Comparison of ENCODE assay signal across 1 cellular context in the genomic region with DNA sequence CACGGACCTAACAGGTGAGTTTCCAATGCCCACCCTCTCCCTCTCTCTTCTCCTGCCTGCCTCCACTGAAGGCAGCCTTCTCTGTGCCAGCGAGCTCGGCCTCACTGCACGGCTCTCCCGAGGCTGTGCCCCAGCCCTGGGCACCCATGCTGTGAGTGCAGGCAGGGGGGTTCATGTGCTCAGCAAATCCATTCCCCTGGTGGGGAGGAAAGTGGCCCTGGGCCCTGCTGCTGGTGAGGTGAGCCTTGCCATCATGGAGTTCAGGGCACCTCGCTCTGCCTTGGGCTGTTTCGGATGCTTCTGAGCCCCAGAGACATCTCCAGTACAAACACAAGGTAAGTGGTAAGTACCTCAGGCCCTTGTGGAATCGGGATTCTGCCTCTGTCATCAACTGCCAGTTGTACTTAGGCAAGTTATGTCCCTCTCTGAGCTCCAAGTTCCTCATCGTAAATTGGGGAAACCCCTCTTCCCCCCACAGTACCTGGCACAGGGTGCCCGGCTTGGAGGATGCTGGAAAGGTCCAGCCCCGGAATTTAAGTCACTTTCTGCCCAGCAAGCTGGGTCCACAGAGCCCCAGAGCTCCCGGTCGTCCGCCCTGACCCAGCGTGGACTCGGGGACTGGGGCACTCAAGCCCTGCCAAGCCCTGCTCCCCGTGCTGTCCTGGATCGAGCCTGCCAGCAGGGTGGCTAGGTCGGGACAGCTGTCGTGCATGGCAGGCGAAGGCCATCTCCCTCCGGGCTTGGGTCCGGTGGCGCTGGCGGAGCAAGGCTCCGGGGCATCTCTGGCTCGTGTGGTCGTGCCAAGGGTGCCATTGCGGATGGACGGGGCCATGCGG.
TF ChIP-seq lines count a peak whose summit lies in the region.

No MANE protein-coding gene starts in this region.

TF ChIP-seq in HepG2, 621 proteins besides CTCF, POLR2A, EP300 and RAD21 (continued from another document):
- TF ChIP-seq, protein P1, sequence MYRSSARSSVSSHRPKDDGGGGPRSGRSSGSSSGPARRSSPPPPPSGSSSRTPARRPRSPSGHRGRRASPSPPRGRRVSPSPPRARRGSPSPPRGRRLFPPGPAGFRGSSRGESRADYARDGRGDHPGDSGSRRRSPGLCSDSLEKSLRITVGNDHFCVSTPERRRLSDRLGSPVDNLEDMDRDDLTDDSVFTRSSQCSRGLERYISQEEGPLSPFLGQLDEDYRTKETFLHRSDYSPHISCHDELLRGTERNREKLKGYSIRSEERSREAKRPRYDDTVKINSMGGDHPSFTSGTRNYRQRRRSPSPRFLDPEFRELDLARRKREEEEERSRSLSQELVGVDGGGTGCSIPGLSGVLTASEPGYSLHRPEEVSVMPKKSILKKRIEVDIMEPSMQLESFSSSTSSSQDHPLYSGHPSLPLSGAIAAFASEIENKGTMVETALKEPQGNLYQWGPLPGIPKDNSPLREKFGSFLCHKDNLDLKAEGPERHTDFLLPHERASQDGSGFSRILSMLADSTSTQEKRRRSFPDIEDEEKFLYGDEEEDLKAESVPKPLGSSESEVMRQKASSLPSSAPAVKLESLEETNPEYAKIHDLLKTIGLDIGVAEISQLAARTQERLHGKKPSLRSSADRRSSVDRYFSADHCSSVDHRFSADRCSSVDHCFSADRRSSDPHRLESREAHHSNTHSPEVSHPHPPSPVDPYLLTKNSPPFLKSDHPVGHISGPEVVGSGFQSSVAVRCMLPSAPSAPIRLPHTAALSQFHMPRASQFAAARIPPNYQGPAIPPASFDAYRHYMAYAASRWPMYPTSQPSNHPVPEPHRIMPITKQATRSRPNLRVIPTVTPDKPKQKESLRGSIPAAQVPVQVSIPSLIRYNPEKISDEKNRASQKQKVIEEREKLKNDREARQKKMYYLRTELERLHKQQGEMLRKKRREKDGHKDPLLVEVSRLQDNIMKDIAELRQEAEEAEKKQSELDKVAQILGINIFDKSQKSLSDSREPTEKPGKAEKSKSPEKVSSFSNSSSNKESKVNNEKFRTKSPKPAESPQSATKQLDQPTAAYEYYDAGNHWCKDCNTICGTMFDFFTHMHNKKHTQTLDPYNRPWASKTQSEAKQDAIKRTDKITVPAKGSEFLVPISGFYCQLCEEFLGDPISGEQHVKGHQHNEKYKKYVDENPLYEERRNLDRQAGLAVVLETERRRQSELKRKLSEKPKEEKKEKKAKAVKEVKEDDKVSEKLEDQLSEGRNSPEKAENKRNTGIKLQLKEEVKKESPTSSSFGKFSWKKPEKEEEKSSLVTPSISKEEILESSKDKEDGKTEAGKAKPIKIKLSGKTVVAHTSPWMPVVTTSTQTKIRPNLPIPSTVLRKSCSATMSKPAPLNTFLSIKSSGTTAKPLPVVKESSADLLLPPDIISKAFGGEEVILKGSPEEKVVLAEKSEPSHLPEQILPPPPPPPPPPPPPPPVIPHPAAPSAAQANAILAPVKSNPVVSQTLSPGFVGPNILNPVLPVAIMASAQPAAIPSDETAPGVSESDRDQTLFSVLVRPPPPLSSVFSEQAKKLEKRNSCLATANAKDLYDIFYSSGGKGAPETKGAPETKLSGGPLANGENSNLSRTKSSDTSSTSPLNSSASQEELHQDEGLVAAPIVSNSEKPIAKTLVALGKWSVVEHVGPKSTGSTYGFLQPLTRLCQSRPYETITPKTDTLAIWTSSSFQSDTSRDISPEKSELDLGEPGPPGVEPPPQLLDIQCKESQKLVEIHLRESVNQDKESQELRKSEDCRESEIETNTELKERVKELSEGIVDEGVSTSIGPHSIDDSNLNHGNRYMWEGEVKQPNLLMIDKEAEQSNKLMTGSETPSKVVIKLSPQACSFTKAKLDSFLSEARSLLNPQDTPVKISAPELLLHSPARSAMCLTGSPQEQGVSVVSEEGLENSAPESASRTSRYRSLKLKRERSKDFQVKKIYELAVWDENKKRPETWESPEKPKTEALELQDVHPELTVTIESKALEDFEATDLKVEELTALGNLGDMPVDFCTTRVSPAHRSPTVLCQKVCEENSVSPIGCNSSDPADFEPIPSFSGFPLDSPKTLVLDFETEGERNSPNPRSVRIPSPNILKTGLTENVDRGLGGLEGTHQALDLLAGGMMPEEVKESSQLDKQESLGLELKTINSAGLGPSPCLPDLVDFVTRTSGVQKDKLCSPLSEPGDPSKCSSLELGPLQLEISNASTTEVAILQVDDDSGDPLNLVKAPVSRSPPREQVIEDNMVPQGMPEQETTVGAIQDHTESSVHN (CRISPR knock-in tag; IDR thresholded peaks at IDR 0.05), result no peak
- TF ChIP-seq, protein P2, sequence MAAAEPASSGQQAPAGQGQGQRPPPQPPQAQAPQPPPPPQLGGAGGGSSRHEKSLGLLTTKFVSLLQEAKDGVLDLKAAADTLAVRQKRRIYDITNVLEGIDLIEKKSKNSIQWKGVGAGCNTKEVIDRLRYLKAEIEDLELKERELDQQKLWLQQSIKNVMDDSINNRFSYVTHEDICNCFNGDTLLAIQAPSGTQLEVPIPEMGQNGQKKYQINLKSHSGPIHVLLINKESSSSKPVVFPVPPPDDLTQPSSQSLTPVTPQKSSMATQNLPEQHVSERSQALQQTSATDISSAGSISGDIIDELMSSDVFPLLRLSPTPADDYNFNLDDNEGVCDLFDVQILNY (CRISPR knock-in tag; conservative IDR thresholded peaks at IDR 0.05), result 0 out of 2 replicates have a peak, but pooled peaks have one; percentile 9
- TF ChIP-seq, protein P3, sequence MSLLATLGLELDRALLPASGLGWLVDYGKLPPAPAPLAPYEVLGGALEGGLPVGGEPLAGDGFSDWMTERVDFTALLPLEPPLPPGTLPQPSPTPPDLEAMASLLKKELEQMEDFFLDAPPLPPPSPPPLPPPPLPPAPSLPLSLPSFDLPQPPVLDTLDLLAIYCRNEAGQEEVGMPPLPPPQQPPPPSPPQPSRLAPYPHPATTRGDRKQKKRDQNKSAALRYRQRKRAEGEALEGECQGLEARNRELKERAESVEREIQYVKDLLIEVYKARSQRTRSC (CRISPR knock-in tag; IDR thresholded peaks at IDR 0.05; ENCODE audit: low read depth), result no peak
- TF ChIP-seq ZNF138 (CRISPR knock-in tag; IDR thresholded peaks at IDR 0.05; ENCODE audit: low read depth) (no peak), HNF4G (IDR thresholded peaks at IDR 0.05; ENCODE audit: borderline replicate concordance, low read depth, low read length) (no peak), HNF4G (CRISPR knock-in tag; IDR thresholded peaks at IDR 0.05; ENCODE audit: borderline replicate concordance, low read depth) (no peak), ZNF468 (CRISPR knock-in tag; IDR thresholded peaks at IDR 0.05) (no peak), GABPA (IDR thresholded peaks at IDR 0.05; ENCODE audit: low read depth, low read length) (no peak), GABPA (CRISPR knock-in tag; IDR thresholded peaks at IDR 0.05; ENCODE audit: low read depth) (no peak), NCOA2 (CRISPR knock-in tag; IDR thresholded peaks at IDR 0.05) (no peak), ZNF556 (CRISPR knock-in tag; IDR thresholded peaks at IDR 0.05; ENCODE audit: borderline replicate concordance) (0 out of 2 replicates have a peak, but pooled peaks have one; percentile 35), ONECUT2 (CRISPR knock-in tag; IDR thresholded peaks at IDR 0.05) (0 out of 2 replicates have a peak, but pooled peaks have one; percentile 4), ZNF552 (CRISPR knock-in tag; IDR thresholded peaks at IDR 0.05; ENCODE audit: borderline replicate concordance) (0 out of 2 replicates have a peak, but pooled peaks have one; percentile 29), ZNF839 (CRISPR knock-in tag; IDR thresholded peaks at IDR 0.05; ENCODE audit: borderline replicate concordance) (0 out of 2 replicates have a peak, but pooled peaks have one; percentile 38), ZNF737 (CRISPR knock-in tag; IDR thresholded peaks at IDR 0.05; ENCODE audit: borderline replicate concordance) (no peak), ZNF530 (CRISPR knock-in tag; IDR thresholded peaks at IDR 0.05; ENCODE audit: low read depth) (no peak), DR1 (CRISPR knock-in tag; IDR thresholded peaks at IDR 0.05) (no peak), HOXA7 (CRISPR knock-in tag; IDR thresholded peaks at IDR 0.05) (no peak)
- TF ChIP-seq, protein P4, sequence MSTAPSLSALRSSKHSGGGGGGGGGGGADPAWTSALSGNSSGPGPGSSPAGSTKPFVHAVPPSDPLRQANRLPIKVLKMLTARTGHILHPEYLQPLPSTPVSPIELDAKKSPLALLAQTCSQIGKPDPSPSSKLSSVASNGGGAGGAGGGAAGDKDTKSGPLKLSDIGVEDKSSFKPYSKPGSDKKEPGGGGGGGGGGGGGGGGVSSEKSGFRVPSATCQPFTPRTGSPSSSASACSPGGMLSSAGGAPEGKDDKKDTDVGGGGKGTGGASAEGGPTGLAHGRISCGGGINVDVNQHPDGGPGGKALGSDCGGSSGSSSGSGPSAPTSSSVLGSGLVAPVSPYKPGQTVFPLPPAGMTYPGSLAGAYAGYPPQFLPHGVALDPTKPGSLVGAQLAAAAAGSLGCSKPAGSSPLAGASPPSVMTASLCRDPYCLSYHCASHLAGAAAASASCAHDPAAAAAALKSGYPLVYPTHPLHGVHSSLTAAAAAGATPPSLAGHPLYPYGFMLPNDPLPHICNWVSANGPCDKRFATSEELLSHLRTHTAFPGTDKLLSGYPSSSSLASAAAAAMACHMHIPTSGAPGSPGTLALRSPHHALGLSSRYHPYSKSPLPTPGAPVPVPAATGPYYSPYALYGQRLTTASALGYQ (CRISPR knock-in tag; IDR thresholded peaks at IDR 0.05), result 0 out of 2 replicates have a peak, but pooled peaks have one; percentile 7
- TF ChIP-seq, protein P5, sequence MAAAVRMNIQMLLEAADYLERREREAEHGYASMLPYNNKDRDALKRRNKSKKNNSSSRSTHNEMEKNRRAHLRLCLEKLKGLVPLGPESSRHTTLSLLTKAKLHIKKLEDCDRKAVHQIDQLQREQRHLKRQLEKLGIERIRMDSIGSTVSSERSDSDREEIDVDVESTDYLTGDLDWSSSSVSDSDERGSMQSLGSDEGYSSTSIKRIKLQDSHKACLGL (CRISPR knock-in tag; IDR thresholded peaks at IDR 0.05), result no peak
- TF ChIP-seq, protein P6, sequence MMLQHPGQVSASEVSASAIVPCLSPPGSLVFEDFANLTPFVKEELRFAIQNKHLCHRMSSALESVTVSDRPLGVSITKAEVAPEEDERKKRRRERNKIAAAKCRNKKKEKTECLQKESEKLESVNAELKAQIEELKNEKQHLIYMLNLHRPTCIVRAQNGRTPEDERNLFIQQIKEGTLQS (CRISPR knock-in tag; IDR thresholded peaks at IDR 0.05), result 0 out of 2 replicates have a peak, but pooled peaks have one; percentile 10
- TF ChIP-seq, protein P7, sequence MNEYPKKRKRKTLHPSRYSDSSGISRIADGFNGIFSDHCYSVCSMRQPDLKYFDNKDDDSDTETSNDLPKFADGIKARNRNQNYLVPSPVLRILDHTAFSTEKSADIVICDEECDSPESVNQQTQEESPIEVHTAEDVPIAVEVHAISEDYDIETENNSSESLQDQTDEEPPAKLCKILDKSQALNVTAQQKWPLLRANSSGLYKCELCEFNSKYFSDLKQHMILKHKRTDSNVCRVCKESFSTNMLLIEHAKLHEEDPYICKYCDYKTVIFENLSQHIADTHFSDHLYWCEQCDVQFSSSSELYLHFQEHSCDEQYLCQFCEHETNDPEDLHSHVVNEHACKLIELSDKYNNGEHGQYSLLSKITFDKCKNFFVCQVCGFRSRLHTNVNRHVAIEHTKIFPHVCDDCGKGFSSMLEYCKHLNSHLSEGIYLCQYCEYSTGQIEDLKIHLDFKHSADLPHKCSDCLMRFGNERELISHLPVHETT (CRISPR knock-in tag; conservative IDR thresholded peaks at IDR 0.05), result 0 out of 2 replicates have a peak, but pooled peaks have one; percentile 16
- TF ChIP-seq, protein P8, sequence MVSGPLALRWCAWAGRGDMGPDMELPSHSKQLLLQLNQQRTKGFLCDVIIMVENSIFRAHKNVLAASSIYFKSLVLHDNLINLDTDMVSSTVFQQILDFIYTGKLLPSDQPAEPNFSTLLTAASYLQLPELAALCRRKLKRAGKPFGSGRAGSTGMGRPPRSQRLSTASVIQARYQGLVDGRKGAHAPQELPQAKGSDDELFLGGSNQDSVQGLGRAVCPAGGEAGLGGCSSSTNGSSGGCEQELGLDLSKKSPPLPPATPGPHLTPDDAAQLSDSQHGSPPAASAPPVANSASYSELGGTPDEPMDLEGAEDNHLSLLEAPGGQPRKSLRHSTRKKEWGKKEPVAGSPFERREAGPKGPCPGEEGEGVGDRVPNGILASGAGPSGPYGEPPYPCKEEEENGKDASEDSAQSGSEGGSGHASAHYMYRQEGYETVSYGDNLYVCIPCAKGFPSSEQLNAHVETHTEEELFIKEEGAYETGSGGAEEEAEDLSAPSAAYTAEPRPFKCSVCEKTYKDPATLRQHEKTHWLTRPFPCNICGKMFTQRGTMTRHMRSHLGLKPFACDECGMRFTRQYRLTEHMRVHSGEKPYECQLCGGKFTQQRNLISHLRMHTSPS (CRISPR knock-in tag; IDR thresholded peaks at IDR 0.05; ENCODE audit: low read depth), result peak; percentile 37; the same call in 1 of the 2 replicates
- TF ChIP-seq, protein P9, sequence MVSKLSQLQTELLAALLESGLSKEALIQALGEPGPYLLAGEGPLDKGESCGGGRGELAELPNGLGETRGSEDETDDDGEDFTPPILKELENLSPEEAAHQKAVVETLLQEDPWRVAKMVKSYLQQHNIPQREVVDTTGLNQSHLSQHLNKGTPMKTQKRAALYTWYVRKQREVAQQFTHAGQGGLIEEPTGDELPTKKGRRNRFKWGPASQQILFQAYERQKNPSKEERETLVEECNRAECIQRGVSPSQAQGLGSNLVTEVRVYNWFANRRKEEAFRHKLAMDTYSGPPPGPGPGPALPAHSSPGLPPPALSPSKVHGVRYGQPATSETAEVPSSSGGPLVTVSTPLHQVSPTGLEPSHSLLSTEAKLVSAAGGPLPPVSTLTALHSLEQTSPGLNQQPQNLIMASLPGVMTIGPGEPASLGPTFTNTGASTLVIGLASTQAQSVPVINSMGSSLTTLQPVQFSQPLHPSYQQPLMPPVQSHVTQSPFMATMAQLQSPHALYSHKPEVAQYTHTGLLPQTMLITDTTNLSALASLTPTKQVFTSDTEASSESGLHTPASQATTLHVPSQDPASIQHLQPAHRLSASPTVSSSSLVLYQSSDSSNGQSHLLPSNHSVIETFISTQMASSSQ (IDR thresholded peaks at IDR 0.05; ENCODE audit: low read depth), result no peak
- TF ChIP-seq, protein P9 (CRISPR knock-in tag; IDR thresholded peaks at IDR 0.05; ENCODE audit: borderline replicate concordance), result 0 out of 2 replicates have a peak, but pooled peaks have one; percentile 1
